9 cellular contexts compared by ENCODE assay signal in genomic region chr11:62879554-62879953, GRCh38. TPM values are rescaled to one million over a fixed set of nuclear protein-coding genes. Genes with fewer than 3 reads are reported as not detected.
DNase-seq lines count a peak whose midpoint lies in the region; ATAC-seq and TF ChIP-seq lines count a peak whose summit lies in the region.
"Had no signal": no experiment of that assay in that cellular context is flagged by ENCODE, and none has a peak within 500 bp of the region (broad histone marks: within the 10 kb centered on the region; RNA-seq: fewer than 3 reads in every experiment).

No MANE protein-coding gene starts in this region.

- peaks cover 37% of the 10 kb centered on the region for H3K36me3 Mint-ChIP-seq in central memory CD8-positive, alpha-beta T cell (ENCODE audit: insufficient read depth)

- H3K27me3 Mint-ChIP-seq in central memory CD8-positive, alpha-beta T cell: no peaks in the 10 kb centered on the region

- intact Hi-C loops in left ventricle myocardium inferior (cut with micrococcal nuclease): no loop called here
- intact Hi-C loops in left cardiac atrium (cut with DNase I): no loop called here
- intact Hi-C loops in uterus (cut with DNase I; ENCODE audit: low total_unique reads): no loop called here

- H3K4me1 ChIP-seq in left ventricle myocardium inferior (peaks cover 53% of the 10 kb centered on the region), mucosa of rectum (ENCODE audit: control insufficient read depth in 2 of 2, insufficient read depth in 2 of 2, low read length in 2 of 2) (peaks cover 25 to 26% of the 10 kb centered on the region in 2 donors), uterus (peaks cover 20 to 28% of the 10 kb centered on the region in 2 donors)

- no peak for TF ChIP-seq CTCF in left ventricle myocardium inferior (IDR thresholded peaks at IDR 0.05; ENCODE audit: borderline replicate concordance)
- no peak for TF ChIP-seq CTCF in uterus (IDR thresholded peaks at IDR 0.05)

- H3K27me3 ChIP-seq in left ventricle myocardium inferior (ENCODE audit: low read depth): no peaks in the 10 kb centered on the region
- no peaks in the 10 kb centered on the region for H3K27me3 ChIP-seq in mucosa of rectum (ENCODE audit: control insufficient read depth in 2 of 2, insufficient read depth in 2 of 2, low read length in 2 of 2)
- no peaks in the 10 kb centered on the region for H3K27me3 ChIP-seq in uterus

- H3K9me3 ChIP-seq in left ventricle myocardium inferior (replicated peaks) (no peaks in the 10 kb centered on the region), mucosa of rectum (ENCODE audit: control insufficient read depth in 2 of 2, low read length in 2 of 2) (no peaks in the 10 kb centered on the region), uterus (no peaks in the 10 kb centered on the region)

- no peaks in the 10 kb centered on the region for H3K9me3 Mint-ChIP-seq in central memory CD8-positive, alpha-beta T cell

- ATAC-seq in left cardiac atrium (no peak), GM18498 (IDR thresholded peaks at IDR 0.05; ENCODE audit: unreplicated experiment) (no peak)
- no peak for ATAC-seq in central memory CD8-positive, alpha-beta T cell (replicated peaks; ENCODE audit: extremely low read depth, poor library complexity, severe bottlenecking)

- H3K4me1 Mint-ChIP-seq in central memory CD8-positive, alpha-beta T cell: peaks cover 47% of the 10 kb centered on the region

- H3K9ac ChIP-seq in mucosa of rectum (ENCODE audit: low read depth in 1 of 2, low read length in 2 of 2): peak overlapping the region; percentile 41 to 98

- peak overlapping the region; percentile 100 for H3K4me3 Mint-ChIP-seq in central memory CD8-positive, alpha-beta T cell

- DNase-seq in left ventricle myocardium inferior (no peak), left cardiac atrium (no peak), uterus (peak; percentile 51 to 56), GF-D8 (lab: John Stamatoyannopoulos, UW) (no peak), T-helper 9 cell (no peak)
- no peak for DNase-seq in central memory CD8-positive, alpha-beta T cell (ENCODE audit: low spot score in 2 of 2)

- H3K36me3 ChIP-seq in left ventricle myocardium inferior (peaks cover 22% of the 10 kb centered on the region), mucosa of rectum (ENCODE audit: control insufficient read depth in 2 of 2, insufficient read depth in 2 of 2, low read length in 2 of 2) (peaks cover 18 to 22% of the 10 kb centered on the region in 2 donors), uterus (no peaks in the 10 kb centered on the region)

- H3K27ac Mint-ChIP-seq in central memory CD8-positive, alpha-beta T cell (ENCODE audit: low read depth): peak overlapping the region; percentile 100

- peak overlapping the region; percentile 99 for H3K27ac ChIP-seq in left ventricle myocardium inferior (replicated peaks)
- peak overlapping the region; percentile 98 to 99 for H3K27ac ChIP-seq in mucosa of rectum (ENCODE audit: low read depth in 2 of 2, low read length in 2 of 2)
- H3K27ac ChIP-seq in uterus: peak overlapping the region; percentile 99 to 100

- H3K4me3 ChIP-seq in left ventricle myocardium inferior (peak overlapping the region; percentile 90), mucosa of rectum (ENCODE audit: low read length in 2 of 2) (no peak overlapping the region), uterus (peak overlapping the region; percentile 89 to 99)

- TF ChIP-seq POLR2A in uterus (IDR thresholded peaks at IDR 0.05): no peak

RNA-seq across cellular contexts. Expression of gene SLC3A2, which starts 1.1 kb away (rescaled TPM):
- 35.0 TPM for total RNA-seq in left ventricle myocardium inferior
- 10 to 100 TPM; 45.2 to 91.2 TPM for total RNA-seq in left cardiac atrium
- 100 to 1,000 TPM in 2 of 4 donors, 10 to 100 TPM in 2; 69.8 to 206 (median 98.4) TPM for total RNA-seq in uterus

RNA-seq across cellular contexts. Expression of gene WDR74, which starts 40.2 kb away (rescaled TPM):
- 24.3 TPM for total RNA-seq in left ventricle myocardium inferior
- 10 to 100 TPM; 24.6 to 32.2 TPM for total RNA-seq in left cardiac atrium
- 10 to 100 TPM in 3 of 4 donors, 1 to 10 TPM in 1; 10.0 to 66.0 (median 35.0) TPM for total RNA-seq in uterus

RNA-seq across cellular contexts. Expression of gene CHRM1, which starts 41.6 kb away (rescaled TPM):
- total RNA-seq in left ventricle myocardium inferior: not detected
- total RNA-seq in left cardiac atrium: not detected
- 1 to 10 TPM in 1 of 4 donors, not detected in 3; 1.3 TPM for total RNA-seq in uterus
- total RNA-seq: M059J had no signal

RNA-seq across cellular contexts. Expression of gene TEX54, which starts 46.9 kb away (rescaled TPM):
- total RNA-seq in left ventricle myocardium inferior (not detected), left cardiac atrium (not detected), uterus (not detected)
- total RNA-seq: M059J had no signal

RNA-seq across cellular contexts. Expression of gene STX5, which starts 47.7 kb away (rescaled TPM):
- 16.7 TPM for total RNA-seq in left ventricle myocardium inferior
- 10 to 100 TPM; 22.1 to 23.2 TPM for total RNA-seq in left cardiac atrium
- 10 to 100 TPM; 36.5 to 73.5 (median 55.2) TPM for total RNA-seq in uterus

Comparison
In these comparisons a context has a peak if more than half of its experiments do, and no peak if none do; other contexts are left out.
1. DNase-seq: peak in uterus (2 of 2); none in left ventricle myocardium inferior (single experiment), left cardiac atrium (single experiment), central memory CD8-positive, alpha-beta T cell (0 of 2), GF-D8 (single experiment) and T-helper 9 cell (single experiment).
2. H3K4me3 ChIP-seq: peak in left ventricle myocardium inferior (single experiment) and uterus (2 of 2); none in mucosa of rectum (0 of 2).
3. Peak in every context shown above with its lines, with median percentiles within 50 percentile points of each other: H3K27ac ChIP-seq.